8 cellular contexts compared by ENCODE assay signal in genomic region chr1:64471218-64471719, GRCh38. TPM values are rescaled to one million over a fixed set of nuclear protein-coding genes. Genes with fewer than 3 reads are reported as not detected.
DNase-seq lines count a peak whose midpoint lies in the region; ATAC-seq and TF ChIP-seq lines count a peak whose summit lies in the region.

No MANE protein-coding gene starts in this region.

- peak overlapping the region in 2 of 3 donors; percentile 5 to 82 for H3K27ac ChIP-seq in thyroid gland

- H3K4me3 Mint-ChIP-seq in memory B cell = peak overlapping the region; percentile 86

- no peaks in the 10 kb centered on the region for H3K36me3 Mint-ChIP-seq in memory B cell

- no peak for ATAC-seq in memory B cell (ENCODE audit: low read depth)
- no peak for ATAC-seq in HG02678 (IDR thresholded peaks at IDR 0.05; ENCODE audit: unreplicated experiment)

- in situ Hi-C loops in SK-MEL-5 (cut with HindIII; ENCODE audit: low pct_unique_long_range_greater_than_20kb, low sequenced_read_pairs) = no loop called here

- H3K9me3 ChIP-seq in thyroid gland = no peaks in the 10 kb centered on the region

- intact Hi-C loops in thyroid gland (cut with DNase I) = loop anchor here (10.0 kb wide), 1 partner anchor 204 kb away; no protein-coding TSS in a partner anchor

- peak overlapping the region; percentile 69 to 75 (median 73) for H3K4me3 ChIP-seq in thyroid gland (replicated peaks in 1 of 3)

- H3K36me3 ChIP-seq in thyroid gland = no peaks in the 10 kb centered on the region

- POLR2A ChIA-PET in GM10248 (lab: Yijun Ruan, JAX) = no interaction called here

- DNase-seq in DMS53 (lab: John Stamatoyannopoulos, UW) (peak; percentile 73), DMS53 treated with DMSO at 0.1 percent for 48 hours (lab: John Stamatoyannopoulos, UW; ENCODE audit: unreplicated experiment) (no peak), SK-MEL-5 (ENCODE audit: low read depth, low spot score) (peak; percentile 14), memory B cell (ENCODE audit: low spot score in 2 of 2) (no peak), thyroid gland (peak; percentile 57 to 61), GM10248 (ENCODE audit: extremely low spot score) (no peak)
- peak; percentile 3 for DNase-seq in effector CD8-positive, alpha-beta T cell (lab: John Stamatoyannopoulos, UW)

- peaks cover 29 to 44% of the 10 kb centered on the region in 2 donors for H3K4me1 ChIP-seq in thyroid gland

- CTCF ChIA-PET in GM10248 (lab: Yijun Ruan, JAX) = no interaction called here

- H3K27ac Mint-ChIP-seq in memory B cell = no peak overlapping the region

- peak in 1 of 2 donors; percentile 40 for TF ChIP-seq POLR2A in thyroid gland (IDR thresholded peaks at IDR 0.05)

- WGBS in thyroid gland, 2 donors = 2 to 3% methylated on average over 27 to 35 of the region's 35 CpGs

- peaks cover 13% of the 10 kb centered on the region for H3K4me1 Mint-ChIP-seq in memory B cell

- no peak for TF ChIP-seq CTCF in thyroid gland (IDR thresholded peaks at IDR 0.05)
- TF ChIP-seq CTCF in GM10248 (IDR thresholded peaks at IDR 0.05; ENCODE audit: control extremely low read depth, extremely low read depth, low read depth, missing control alignments) = no peak

- no peaks in the 10 kb centered on the region for H3K27me3 ChIP-seq in thyroid gland

- peaks cover 26% of the 10 kb centered on the region for H3K27me3 Mint-ChIP-seq in memory B cell

- no peaks in the 10 kb centered on the region for H3K9me3 Mint-ChIP-seq in memory B cell

RNA-seq across cellular contexts. Expression of gene CACHD1, which starts 1.3 kb away (rescaled TPM):
- total RNA-seq in SK-MEL-5 (2014; rRNA removed; shearing (Covaris generic)) = 6.9 and 7.7 TPM in 2 replicates
- 7.0 and 8.2 TPM in 2 replicates for polyA plus RNA-seq in SK-MEL-5 (2015; cell fraction: cytosol; rRNA removed)
- 7.3 and 8.7 TPM in 2 replicates for polyA plus RNA-seq in SK-MEL-5 (2015; cell fraction: nucleus; rRNA removed)
- 10 to 100 TPM; 12.9 to 25.1 (median 17.0) TPM for total RNA-seq in thyroid gland

Comparison
In these comparisons a context has a peak if more than half of its experiments do, and no peak if none do; other contexts are left out.
1. DNase-seq: peak in DMS53 (single experiment), SK-MEL-5 (single experiment), effector CD8-positive, alpha-beta T cell (single experiment) and thyroid gland (2 of 2); none in DMS53 treated with DMSO at 0.1 percent for 48 hours (single experiment), memory B cell (0 of 2) and GM10248 (single experiment).